21 cellular contexts compared by ENCODE assay signal in the genomic region with DNA sequence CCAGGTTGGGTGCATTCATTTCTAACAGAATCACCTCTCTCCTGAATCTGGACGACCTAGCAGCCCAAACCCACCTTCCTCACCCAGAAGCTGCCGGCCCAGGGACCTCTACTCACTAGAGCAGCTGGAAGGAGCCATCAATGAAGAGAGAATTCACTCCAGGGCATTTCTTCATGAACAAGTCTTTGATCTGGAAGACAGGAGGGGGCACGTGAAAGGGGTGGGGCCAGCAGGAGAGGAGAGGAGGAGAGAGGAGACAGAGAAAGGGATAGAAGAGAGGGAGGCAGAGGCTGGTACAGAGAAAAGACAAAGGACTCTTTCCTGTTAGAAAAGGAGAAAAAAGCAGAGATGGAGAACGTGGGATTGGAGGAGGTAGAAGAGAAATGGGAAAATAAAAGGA. TPM values are rescaled to one million over a fixed set of nuclear protein-coding genes. Genes with fewer than 3 reads are reported as not detected.
"Had no signal": no experiment of that assay in that cellular context is flagged by ENCODE, and none has a peak within 500 bp of the region (broad histone marks: within the 10 kb centered on the region; RNA-seq: fewer than 3 reads in every experiment).

No MANE protein-coding gene starts in this region.

- H3K9ac ChIP-seq: KMS-11 had no signal

- H3K27me3 ChIP-seq: MG63, SJSA1 had no signal

- H3K36me3 ChIP-seq: MG63, SJSA1 had no signal

- DNase-seq: Kasumi-1, MG63, NCI-H1092 treated with DMSO at 0.1 percent for 48 hours, NCI-H1436, NCI-H187, NCI-H2029, NCI-H2081 treated with DMSO at 0.1 percent for 48 hours, NCI-H2171, NCI-H226, NCI-H446, NCI-H510A, NCI-H524 treated with DMSO at 0.1 percent for 48 hours, NCI-H69, NCI-H774, Right ventricle myocardium superior, SIG-M5 had no signal

- H3K4me2 ChIP-seq: KMS-11 had no signal

- H3K27ac ChIP-seq: HL-60, KMS-11, SJSA1, SK-N-MC had no signal

- H3K9me3 ChIP-seq: MG63, SJSA1 had no signal

- ATAC-seq: K562 had no signal

- H3K4me1 ChIP-seq: SJSA1 had no signal

- H3K4me3 ChIP-seq: K562, MG63, SJSA1, SK-N-MC had no signal

RNA-seq across cellular contexts. Expression of gene TRPV4, which starts 39.8 kb away (rescaled TPM):
- total RNA-seq: K562 had no signal
